Comparison of ENCODE assay signal across 11 cellular contexts in genomic region chr10:7327885-7328284, GRCh38.
"Had no signal": no experiment of that assay in that cellular context is flagged by ENCODE, and none has a peak within 500 bp of the region (broad histone marks: within the 10 kb centered on the region; RNA-seq: fewer than 3 reads in every experiment).

No MANE protein-coding gene starts in this region.

- H2AFZ ChIP-seq: GM23248, GM23338 had no signal

- FAIRE-seq: H1, H54 had no signal

- H3K9me3 ChIP-seq: HAP-1 had no signal

- DNase-seq: GM23248, GOT3, H7, H9, HCEC 1CT, HFFc6 had no signal

- ATAC-seq: GM23338, HCT116 had no signal

- H3K4me3 ChIP-seq: GM23248, GM23338, HAP-1 had no signal

- H3K4me2 ChIP-seq: GM23338 had no signal

- H3K27ac ChIP-seq: GM23248 had no signal

- H3K9ac ChIP-seq: GM23248 had no signal
